8 cellular contexts compared by ENCODE assay signal in genomic region chr6:125597411-125598253, GRCh38.
A peak's percentile ranks its signal among the peaks of the same experiment; 100 is the strongest.
DNase-seq lines count a peak whose midpoint lies in the region; ATAC-seq and TF ChIP-seq lines count a peak whose summit lies in the region.

No MANE protein-coding gene starts in this region.

- no peaks in the 10 kb centered on the region for H3F3A ChIP-seq in smooth muscle cell (ENCODE audit: low read depth)

- no peaks in the 10 kb centered on the region for H3K36me3 ChIP-seq in smooth muscle cell (ENCODE audit: low read depth)

- H4K20me1 ChIP-seq in smooth muscle cell (ENCODE audit: low read depth) = no peaks in the 10 kb centered on the region

- ATAC-seq in GM21360 (IDR thresholded peaks at IDR 0.05; ENCODE audit: unreplicated experiment) = peak; percentile 56

- no peaks in the 10 kb centered on the region for H3K27me3 ChIP-seq in smooth muscle cell (ENCODE audit: low read depth)

- H3K4me1 ChIP-seq in smooth muscle cell (ENCODE audit: low read depth) = no peaks in the 10 kb centered on the region

- no peak for TF ChIP-seq CTCF in coronary artery (IDR thresholded peaks at IDR 0.05)
- TF ChIP-seq CTCF in smooth muscle cell (IDR thresholded peaks at IDR 0.05; ENCODE audit: borderline replicate concordance, insufficient read depth, poor library complexity, severe bottlenecking) = no peak

- H3K4me2 ChIP-seq in smooth muscle cell = no peak overlapping the region

- no peak overlapping the region for H3K4me3 ChIP-seq in coronary artery
- H3K4me3 ChIP-seq in smooth muscle cell = no peak overlapping the region

- H3K79me2 ChIP-seq in smooth muscle cell (ENCODE audit: low read depth) = no peaks in the 10 kb centered on the region

- 87% methylated on average over 7 of the region's 7 CpGs for WGBS in smooth muscle cell (ENCODE audit: low lambda C conversion rate)

- H3K27ac ChIP-seq in coronary artery (peak overlapping the region; percentile 46 to 67), smooth muscle cell (ENCODE audit: low read depth) (no peak overlapping the region)

- H3K9ac ChIP-seq in smooth muscle cell (ENCODE audit: low read depth) = no peak overlapping the region

- DNase-seq in NCI-H1092 treated with DMSO at 0.1 percent for 48 hours (lab: John Stamatoyannopoulos, UW) (peak; percentile 55), coronary artery (ENCODE audit: low spot score) (no peak), smooth muscle cell (lab: John Stamatoyannopoulos, UW; ENCODE audit: unreplicated experiment) (no peak), cerebellar nuclear complex (lab: John Stamatoyannopoulos, UW) (no peak), NK-92 (lab: John Stamatoyannopoulos, UW; ENCODE audit: unreplicated experiment) (no peak)
- no peak for DNase-seq in activated CD4-positive, alpha-beta T cell treated with anti-CD3 and anti-CD28 coated beads for 1 hour
- DNase-seq in activated CD4-positive, alpha-beta T cell treated with anti-CD3 and anti-CD28 coated beads for 48 hours = no peak

- H3K9me3 ChIP-seq in smooth muscle cell (replicated peaks; ENCODE audit: low read depth) = no peaks in the 10 kb centered on the region

- peak overlapping the region; percentile 65 for H2AFZ ChIP-seq in smooth muscle cell (ENCODE audit: low read depth)
